Comparison of ENCODE assay signal across 9 cellular contexts in the genomic region with DNA sequence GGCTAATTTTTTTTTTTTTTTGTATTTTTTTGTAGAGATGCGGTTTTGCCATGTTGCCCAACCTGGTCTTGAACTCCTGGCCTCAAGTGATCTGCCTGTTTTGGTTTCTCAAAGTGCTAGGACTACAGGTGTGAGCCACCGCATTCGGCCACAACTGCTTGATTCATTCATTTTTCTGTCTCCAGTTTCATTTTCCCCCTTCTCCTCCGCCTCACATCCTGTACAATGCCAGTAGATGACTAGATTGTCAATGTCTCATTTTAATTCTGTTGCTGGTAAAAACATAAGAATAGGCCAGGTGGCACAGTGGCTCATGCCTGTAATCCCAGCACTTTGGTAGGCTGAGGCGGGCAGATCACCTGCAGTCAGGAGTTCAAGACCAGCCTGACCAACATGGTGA. TPM values are rescaled to one million over a fixed set of nuclear protein-coding genes. Genes with fewer than 3 reads are reported as not detected.
DNase-seq lines count a peak whose midpoint lies in the region; ATAC-seq and TF ChIP-seq lines count a peak whose summit lies in the region.
"Had no signal": no experiment of that assay in that cellular context is flagged by ENCODE, and none has a peak within 500 bp of the region (broad histone marks: within the 10 kb centered on the region; RNA-seq: fewer than 3 reads in every experiment).

No MANE protein-coding gene starts in this region.

- no peaks in the 10 kb centered on the region for H3K9me3 Mint-ChIP-seq in T-helper 2 cell treated with Interferon-gamma antibody and Interleukin-4, amounts not matched to agents 5 μg/mL and 100 μg/mL, for 36 hours
- no peaks in the 10 kb centered on the region for H3K9me3 Mint-ChIP-seq in osteocyte (ENCODE audit: unreplicated experiment)

- no peak for TF ChIP-seq EP300 in esophagus muscularis mucosa (IDR thresholded peaks at IDR 0.05)

- peaks cover 42% of the 10 kb centered on the region for H3K4me1 Mint-ChIP-seq in T-helper 2 cell treated with Interferon-gamma antibody and Interleukin-4, amounts not matched to agents 5 μg/mL and 100 μg/mL, for 36 hours (ENCODE audit: low read depth)
- peaks cover 13% of the 10 kb centered on the region for H3K4me1 Mint-ChIP-seq in osteocyte (ENCODE audit: unreplicated experiment)

- H3K36me3 ChIP-seq in esophagus muscularis mucosa: no peaks in the 10 kb centered on the region

- ATAC-seq in HG02759 (IDR thresholded peaks at IDR 0.05; ENCODE audit: unreplicated experiment) (peak; percentile 43), right cardiac atrium (no peak), left colon (no peak)

- TF ChIP-seq POLR2A in esophagus muscularis mucosa (IDR thresholded peaks at IDR 0.05; ENCODE audit: low read depth): no peak

- DNase-seq in GM12865 (ENCODE audit: low read depth) (peak; percentile 97), epithelial cell of prostate (ENCODE audit: low read depth, low spot score) (no peak), esophagus muscularis mucosa (ENCODE audit: extremely low spot score) (no peak), osteocyte (ENCODE audit: extremely low spot score, unreplicated experiment) (no peak), right cardiac atrium (no peak), left colon (no peak)
- peak; percentile 81 for DNase-seq in T-helper 2 cell treated with Interferon-gamma antibody and Interleukin-4, amounts not matched to agents 5 μg/mL and 100 μg/mL, for 36 hours (ENCODE audit: low spot score)

- H3K4me1 ChIP-seq in esophagus muscularis mucosa: no peaks in the 10 kb centered on the region
- H3K4me1 ChIP-seq in right cardiac atrium (ENCODE audit: control insufficient read depth, insufficient read depth, low read length): no peaks in the 10 kb centered on the region
- H3K4me1 ChIP-seq: parathyroid adenoma had no signal

- no peaks in the 10 kb centered on the region for H3K27me3 Mint-ChIP-seq in T-helper 2 cell treated with Interferon-gamma antibody and Interleukin-4, amounts not matched to agents 5 μg/mL and 100 μg/mL, for 36 hours (ENCODE audit: low read depth)
- H3K27me3 Mint-ChIP-seq in osteocyte (ENCODE audit: unreplicated experiment): no peaks in the 10 kb centered on the region

- WGBS in esophagus muscularis mucosa: 98% methylated on average over 5 of the region's 5 CpGs
- 95% methylated on average over 5 of the region's 5 CpGs for WGBS in right cardiac atrium

- H3K36me3 Mint-ChIP-seq in T-helper 2 cell treated with Interferon-gamma antibody and Interleukin-4, amounts not matched to agents 5 μg/mL and 100 μg/mL, for 36 hours (ENCODE audit: low read depth): peaks cover 2% of the 10 kb centered on the region
- no peaks in the 10 kb centered on the region for H3K36me3 Mint-ChIP-seq in osteocyte (ENCODE audit: unreplicated experiment)

- H3K4me3 ChIP-seq in GM12865 (ENCODE audit: low read depth, low read length) (no peak overlapping the region), esophagus muscularis mucosa (no peak overlapping the region), right cardiac atrium (ENCODE audit: low read length) (no peak overlapping the region)

- TF ChIP-seq CTCF in GM12865 (IDR thresholded peaks at IDR 0.05; ENCODE audit: insufficient read depth, low read depth, low read length, missing control alignments) (no peak), esophagus muscularis mucosa (IDR thresholded peaks at IDR 0.05) (no peak), osteocyte (IDR thresholded peaks at IDR 0.05) (no peak)

- intact Hi-C loops in esophagus muscularis mucosa (cut with DNase I) (no loop called here), right cardiac atrium (cut with DNase I) (no loop called here), left colon (cut with DNase I, micrococcal nuclease) (no loop called here)

- H3K27ac Mint-ChIP-seq in T-helper 2 cell treated with Interferon-gamma antibody and Interleukin-4, amounts not matched to agents 5 μg/mL and 100 μg/mL, for 36 hours: peak overlapping the region; percentile 94
- no peak overlapping the region for H3K27ac Mint-ChIP-seq in osteocyte (ENCODE audit: unreplicated experiment)

- H3K4me3 Mint-ChIP-seq in T-helper 2 cell treated with Interferon-gamma antibody and Interleukin-4, amounts not matched to agents 5 μg/mL and 100 μg/mL, for 36 hours: peak overlapping the region; percentile 51
- no peak overlapping the region for H3K4me3 Mint-ChIP-seq in osteocyte (ENCODE audit: unreplicated experiment)

- H3K27me3 ChIP-seq in esophagus muscularis mucosa (no peaks in the 10 kb centered on the region), right cardiac atrium (ENCODE audit: control insufficient read depth, insufficient read depth) (no peaks in the 10 kb centered on the region)

- H3K9me3 ChIP-seq in esophagus muscularis mucosa: no peaks in the 10 kb centered on the region
- no peaks in the 10 kb centered on the region for H3K9me3 ChIP-seq in right cardiac atrium (ENCODE audit: control insufficient read depth, low read length)

- H3K27ac ChIP-seq in epithelial cell of prostate (peak overlapping the region; percentile 94), esophagus muscularis mucosa (replicated peaks in 1 of 4) (no peak overlapping the region), right cardiac atrium (ENCODE audit: low read length) (no peak overlapping the region)

RNA-seq across cellular contexts. Expression of a gene that starts 12.0 kb away (rescaled TPM):
- total RNA-seq in esophagus muscularis mucosa (10 to 100 TPM; 13.8 to 22.3 (median 20.2) TPM), osteocyte (30.1 and 31.0 TPM in 2 replicates), right cardiac atrium (10 to 100 TPM; 20.3 to 25.6 (median 20.6) TPM), left colon (10 to 100 TPM; 24.3 to 29.7 TPM)
- polyA plus RNA-seq in right cardiac atrium: 14.0 TPM

RNA-seq across cellular contexts. Expression of a gene that starts 20.4 kb away (rescaled TPM):
- total RNA-seq in esophagus muscularis mucosa (10 to 100 TPM; 57.4 to 90.3 (median 73.5) TPM), osteocyte (201 and 202 TPM in 2 replicates), right cardiac atrium (10 to 100 TPM; 86.2 to 91.6 (median 88.1) TPM), left colon (100 to 1,000 TPM; 128 to 130 TPM)
- 92.2 TPM for polyA plus RNA-seq in right cardiac atrium

Comparison
In these comparisons a context has a peak if more than half of its experiments do, and no peak if none do; other contexts are left out.
1. DNase-seq: peak in GM12865 (single experiment) and T-helper 2 cell treated with Interferon-gamma antibody and Interleukin-4, amounts not matched to agents 5 μg/mL and 100 μg/mL, for 36 hours (single experiment); none in epithelial cell of prostate (single experiment), esophagus muscularis mucosa (single experiment), osteocyte (single experiment), right cardiac atrium (0 of 3) and left colon (0 of 2).